In genomic region chr5:71830626-71831539, GRCh38 we compare ENCODE assay signal across 8 cellular contexts.
DNase-seq lines count a peak whose midpoint lies in the region; ATAC-seq and TF ChIP-seq lines count a peak whose summit lies in the region.

No MANE protein-coding gene starts in this region.

- no peaks in the 10 kb centered on the region for H3K36me3 ChIP-seq in gastroesophageal sphincter

- H3K27ac ChIP-seq in gastroesophageal sphincter, result peak overlapping the region; percentile 52 to 84 (median 74)

- in situ Hi-C loops in SK-MEL-5 (cut with HindIII; ENCODE audit: low pct_unique_long_range_greater_than_20kb, low sequenced_read_pairs), result no loop called here

- TF ChIP-seq EP300 in gastroesophageal sphincter (IDR thresholded peaks at IDR 0.05), result no peak

- no peaks in the 10 kb centered on the region for H3K36me3 Mint-ChIP-seq in activated CD4-positive, alpha-beta T cell treated with anti-CD3 and anti-CD28 coated beads, Interleukin-2, amount 10 ng/mL, durations not matched to agents 24 days and 14 days (ENCODE audit: low read depth)

- H3K4me3 ChIP-seq in gastroesophageal sphincter (no peak overlapping the region), retinal pigment epithelial cell (ENCODE audit: low read length) (peak overlapping the region; percentile 10)

- H3K4me3 Mint-ChIP-seq in activated CD4-positive, alpha-beta T cell treated with anti-CD3 and anti-CD28 coated beads, Interleukin-2, amount 10 ng/mL, durations not matched to agents 24 days and 14 days, result no peak overlapping the region

- H3K27ac Mint-ChIP-seq in activated CD4-positive, alpha-beta T cell treated with anti-CD3 and anti-CD28 coated beads, Interleukin-2, amount 10 ng/mL, durations not matched to agents 24 days and 14 days, result no peak overlapping the region

- POLR2A ChIA-PET in HEK293T (lab: Yijun Ruan, JAX), result no interaction called here

- H3K4me1 Mint-ChIP-seq in activated CD4-positive, alpha-beta T cell treated with anti-CD3 and anti-CD28 coated beads, Interleukin-2, amount 10 ng/mL, durations not matched to agents 24 days and 14 days, result no peaks in the 10 kb centered on the region

- TF ChIP-seq POLR2A in gastroesophageal sphincter (IDR thresholded peaks at IDR 0.05), result no peak

- peaks cover 0 to 6% (median 0%) of the 10 kb centered on the region in 3 donors for H3K9me3 ChIP-seq in gastroesophageal sphincter

- CTCF ChIA-PET in HEK293T (lab: Yijun Ruan, JAX), result interaction anchor here (0.5 kb wide), 1 partner anchor 1760 kb away, joined by 6 read pairs; no protein-coding TSS in a partner anchor

- no peaks in the 10 kb centered on the region for H3K27me3 Mint-ChIP-seq in activated CD4-positive, alpha-beta T cell treated with anti-CD3 and anti-CD28 coated beads, Interleukin-2, amount 10 ng/mL, durations not matched to agents 24 days and 14 days

- intact Hi-C loops in activated CD4-positive, alpha-beta T cell treated with anti-CD3 and anti-CD28 coated beads, Interleukin-2, amount 10 ng/mL, durations not matched to agents 24 days and 14 days (cut with micrococcal nuclease), result no loop called here

- H3K9me3 Mint-ChIP-seq in activated CD4-positive, alpha-beta T cell treated with anti-CD3 and anti-CD28 coated beads, Interleukin-2, amount 10 ng/mL, durations not matched to agents 24 days and 14 days, result peaks cover 13% of the 10 kb centered on the region

- no peak for TF ChIP-seq CTCF in gastroesophageal sphincter (IDR thresholded peaks at IDR 0.05)
- TF ChIP-seq CTCF in retinal pigment epithelial cell (conservative IDR thresholded peaks at IDR 0.05; ENCODE audit: low read depth, low read length), result no peak

- ATAC-seq in gastroesophageal sphincter, result peak; percentile 83
- ATAC-seq in HG03045 (IDR thresholded peaks at IDR 0.05; ENCODE audit: unreplicated experiment), result no peak

- no peaks in the 10 kb centered on the region for H3K27me3 ChIP-seq in gastroesophageal sphincter

- H3K4me1 ChIP-seq in gastroesophageal sphincter, result peaks cover 4 to 38% (median 11%) of the 10 kb centered on the region in 3 donors

- DNase-seq in HEK293T (ENCODE audit: extremely low spot score) (no peak), SK-MEL-5 (ENCODE audit: low read depth, low spot score) (peak; percentile 49), retinal pigment epithelial cell (ENCODE audit: low read depth) (peak; percentile 80), NCI-H146 (lab: John Stamatoyannopoulos, UW) (no peak), HuH-7.5 (ENCODE audit: low spot score) (no peak)
- no peak for DNase-seq in activated CD4-positive, alpha-beta T cell treated with anti-CD3 and anti-CD28 coated beads, Interleukin-2, amount 10 ng/mL, durations not matched to agents 24 days and 14 days

- WGBS in gastroesophageal sphincter (ENCODE audit: low coverage in 1 of 2), 2 donors, result 48 to 49% methylated on average over 4 of the region's 4 CpGs

TF ChIP-seq in HEK293T, 16 proteins besides CTCF, POLR2A, EP300 and RAD21:
- no peak for TF ChIP-seq SP1 (IDR thresholded peaks at IDR 0.05)
- peak; percentile 49; the same call in 1 of the 2 replicates for TF ChIP-seq ELF4 (IDR thresholded peaks at IDR 0.05)

Comparison
In these comparisons a context has a peak if more than half of its experiments do, and no peak if none do; other contexts are left out.
1. DNase-seq: peak in SK-MEL-5 (single experiment) and retinal pigment epithelial cell (single experiment); none in HEK293T (single experiment), NCI-H146 (single experiment), HuH-7.5 (single experiment) and activated CD4-positive, alpha-beta T cell treated with anti-CD3 and anti-CD28 coated beads, Interleukin-2, amount 10 ng/mL, durations not matched to agents 24 days and 14 days (single experiment).